25 cellular contexts compared by ENCODE assay signal in the genomic region with DNA sequence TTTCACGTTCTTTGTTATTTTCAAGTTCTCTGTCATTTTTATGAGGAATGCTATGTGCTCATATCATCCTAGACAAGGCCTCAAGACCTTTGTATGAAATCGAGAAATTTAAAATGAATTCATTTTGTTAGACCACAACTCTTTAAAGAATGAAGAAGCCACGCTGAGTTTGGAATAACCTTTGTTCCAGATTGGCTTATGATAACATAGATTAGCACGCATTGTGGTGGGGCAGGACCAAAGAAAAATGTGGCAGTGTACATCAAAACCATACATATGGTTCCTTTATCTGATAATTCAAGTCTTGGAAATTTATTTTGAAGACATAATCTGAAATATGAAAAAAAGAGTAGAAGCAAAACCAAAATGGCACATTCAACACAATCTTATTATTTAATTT. TPM values are rescaled to one million over a fixed set of nuclear protein-coding genes. Genes with fewer than 3 reads are reported as not detected.
"Had no signal": no experiment of that assay in that cellular context is flagged by ENCODE, and none has a peak within 500 bp of the region (broad histone marks: within the 10 kb centered on the region; RNA-seq: fewer than 3 reads in every experiment).

No MANE protein-coding gene starts in this region.

- H3K36me3 ChIP-seq: breast epithelium, colonic mucosa, heart right ventricle, spleen, vagina had no signal

- ATAC-seq: activated naive CD4-positive, alpha-beta T cell treated with anti-CD3 and anti-CD28 coated beads, Interleukin-2, amount 50 U/mL, for 72 hours; activated T-helper 17 cell treated with anti-CD3 and anti-CD28 coated beads, Interleukin-2, amount 50 U/mL, for 72 hours; heart right ventricle; naive thymus-derived CD4-positive, alpha-beta T cell; sciatic nerve had no signal

- H3K4me1 ChIP-seq: breast epithelium, heart right ventricle, spleen, testis had no signal

- H3K27ac ChIP-seq: breast epithelium, colonic mucosa, dorsolateral prefrontal cortex, heart right ventricle, spleen, testis, vagina had no signal

- H3K27me3 ChIP-seq: breast epithelium, colonic mucosa, testis, vagina had no signal

- H3K4me3 ChIP-seq: colonic mucosa, dorsolateral prefrontal cortex, heart right ventricle, lung, spleen, testis, vagina had no signal

- H3K9me3 ChIP-seq: breast epithelium, colonic mucosa, heart right ventricle, spleen, testis, vagina had no signal

- DNase-seq: activated CD4-positive, alpha-beta T cell treated with anti-CD3 and anti-CD28 coated beads, Interleukin-2, amount 50 U/mL, for 4 hours; activated CD4-positive, CD25-positive, alpha-beta regulatory T cell treated with anti-CD3 and anti-CD28 coated beads, Interleukin-2, amount 50 U/mL, for 72 hours; activated CD8-positive, alpha-beta memory T cell treated with anti-CD3 and anti-CD28 coated beads for 24 hours; activated CD8-positive, alpha-beta memory T cell treated with anti-CD3 and anti-CD28 coated beads, Interleukin-2, amount 50 U/mL, for 4 hours; activated T-cell treated with anti-CD3 and anti-CD28 coated beads, Interleukin-2, amount 50 U/mL, for 24 hours; aorta; colonic mucosa; dorsolateral prefrontal cortex; endodermal cell; heart right ventricle; naive thymus-derived CD4-positive, alpha-beta T cell; occipital lobe; spleen; stimulated activated CD4-positive, alpha-beta T cell treated with anti-CD3 and anti-CD28 coated beads, Interleukin-4, amount 100 ng/mL, for 1 hour; stimulated activated naive CD4-positive, alpha-beta T cell; testis; trophoblast cell had no signal

RNA-seq across cellular contexts. Expression of a gene that starts 2.2 kb away (rescaled TPM):
- total RNA-seq: activated naive CD4-positive, alpha-beta T cell treated with anti-CD3 and anti-CD28 coated beads, Interleukin-2, amount 50 U/mL, for 72 hours; activated T-helper 17 cell treated with anti-CD3 and anti-CD28 coated beads, Interleukin-2, amount 50 U/mL, for 72 hours; aorta; endodermal cell; heart right ventricle; naive thymus-derived CD4-positive, alpha-beta T cell; neural crest cell; sciatic nerve; spleen; T-helper 2 cell treated with Interferon-gamma antibody and Interleukin-4, amounts not matched to agents 100 ng/mL and 5 ng/mL, for 36 hours had no signal

RNA-seq across cellular contexts. Expression of a gene that starts 26.0 kb away (rescaled TPM):
- total RNA-seq: neural crest cell, occipital lobe had no signal
